27 cellular contexts compared by ENCODE assay signal in the genomic region with DNA sequence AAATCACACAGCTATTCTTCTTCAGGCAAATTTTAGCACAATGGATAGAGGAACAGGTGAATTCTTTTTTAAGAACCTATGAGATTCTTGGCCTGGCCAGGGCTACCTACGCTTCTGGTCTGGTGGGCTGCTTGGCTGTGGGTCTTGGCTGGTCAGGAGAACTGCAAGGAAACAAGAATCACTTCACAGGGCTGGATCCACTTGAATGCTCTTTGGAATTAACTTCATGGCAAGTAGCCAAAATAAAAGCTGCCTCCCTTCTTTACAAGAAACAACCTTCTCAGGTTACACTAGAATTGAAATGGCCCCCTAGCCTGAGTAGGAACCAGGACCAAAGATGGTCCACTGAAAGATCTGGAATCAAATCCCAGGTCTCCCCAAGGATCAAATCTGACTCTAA.
DNase-seq lines count a peak whose midpoint lies in the region; ATAC-seq and TF ChIP-seq lines count a peak whose summit lies in the region.
"Had no signal": no experiment of that assay in that cellular context is flagged by ENCODE, and none has a peak within 500 bp of the region (broad histone marks: within the 10 kb centered on the region; RNA-seq: fewer than 3 reads in every experiment).

No MANE protein-coding gene starts in this region.

- no peak overlapping the region for H3K4me3 ChIP-seq in parathyroid adenoma (ENCODE audit: low read depth, low read length)
- no peak overlapping the region for H3K4me3 ChIP-seq in gastroesophageal sphincter
- H3K4me3 ChIP-seq: BLaER1 treated with 17β-estradiol and CSF1 and Interleukin-3, amounts not matched to agents 10 nM and 100 nM; GM23248; heart right ventricle; left ventricle myocardium inferior; SJSA1; transverse colon had no signal

- H3K27me3 ChIP-seq in parathyroid adenoma (ENCODE audit: control insufficient read depth, insufficient read depth, low read length) (no peaks in the 10 kb centered on the region), gastroesophageal sphincter (no peaks in the 10 kb centered on the region)
- H3K27me3 ChIP-seq: BLaER1 treated with 17β-estradiol and CSF1 and Interleukin-3, amounts not matched to agents 10 nM and 100 nM; heart right ventricle; SJSA1; transverse colon had no signal

- ATAC-seq in gastroesophageal sphincter (no peak), HG03439 (IDR thresholded peaks at IDR 0.05; ENCODE audit: unreplicated experiment) (no peak), HG03108 (IDR thresholded peaks at IDR 0.05; ENCODE audit: unreplicated experiment) (no peak)
- ATAC-seq: heart right ventricle; naive thymus-derived CD4-positive, alpha-beta T cell had no signal

- TF ChIP-seq CTCF in parathyroid adenoma (IDR thresholded peaks at IDR 0.05) (no peak), gastroesophageal sphincter (IDR thresholded peaks at IDR 0.05) (no peak)

- H2AFZ ChIP-seq in parathyroid adenoma: no peak overlapping the region
- H2AFZ ChIP-seq: GM23248 had no signal

- peak; percentile 21 for DNase-seq in D341Med (ENCODE audit: low spot score)
- peak; percentile 15 for DNase-seq in NCI-H226
- peak; percentile 13 for DNase-seq in iris pigment epithelial cell (ENCODE audit: low read depth)
- DNase-seq in substantia nigra (lab: John Stamatoyannopoulos, UW): no peak
- DNase-seq: activated CD4-positive, alpha-beta T cell treated with anti-CD3 and anti-CD28 coated beads, Interleukin-2, amount 50 U/mL, for 4 hours; activated naive CD4-positive, alpha-beta T cell treated with Interleukin-2 at 50 U/mL for 16 hours; amniotic stem cell; COR-L47; effector CD4-positive, alpha-beta T cell; erythroblast; foreskin fibroblast; GM23248; heart right ventricle; left ventricle myocardium inferior; naive thymus-derived CD4-positive, alpha-beta T cell; NCI-H1048; NCI-H1694; NCI-H69; occipital lobe; small intestine; transverse colon had no signal

- no peaks in the 10 kb centered on the region for H3K9me3 ChIP-seq in parathyroid adenoma (ENCODE audit: control insufficient read depth, low read length)
- no peaks in the 10 kb centered on the region for H3K9me3 ChIP-seq in gastroesophageal sphincter
- H3K9me3 ChIP-seq: BLaER1 treated with 17β-estradiol and CSF1 and Interleukin-3, amounts not matched to agents 10 nM and 100 nM; heart right ventricle; left ventricle myocardium inferior; SJSA1; transverse colon had no signal

- H3K9ac ChIP-seq in parathyroid adenoma: no peak overlapping the region
- H3K9ac ChIP-seq: BLaER1 treated with 17β-estradiol and CSF1 and Interleukin-3, amounts not matched to agents 10 nM and 100 nM; GM23248 had no signal

- TF ChIP-seq EP300 in gastroesophageal sphincter (IDR thresholded peaks at IDR 0.05): no peak

- H3K79me2 ChIP-seq in parathyroid adenoma: no peaks in the 10 kb centered on the region

- peak overlapping the region; percentile 30 for H3K4me2 ChIP-seq in parathyroid adenoma (ENCODE audit: low read length)
- H3K4me2 ChIP-seq: BLaER1 treated with 17β-estradiol and CSF1 and Interleukin-3, amounts not matched to agents 10 nM and 100 nM had no signal

- TF ChIP-seq POLR2A in gastroesophageal sphincter (IDR thresholded peaks at IDR 0.05): no peak

- 57 to 100% methylated on average over 1 of the region's 1 CpG for WGBS in gastroesophageal sphincter (ENCODE audit: low coverage in 1 of 2), 2 donors

- H3K4me1 ChIP-seq in parathyroid adenoma: peaks cover 5% of the 10 kb centered on the region
- H3K4me1 ChIP-seq in gastroesophageal sphincter: peaks cover 0 to 15% (median 0%) of the 10 kb centered on the region in 3 donors
- H3K4me1 ChIP-seq: BLaER1 treated with 17β-estradiol and CSF1 and Interleukin-3, amounts not matched to agents 10 nM and 100 nM; SJSA1; transverse colon had no signal

- no peak overlapping the region for H3K27ac ChIP-seq in parathyroid adenoma
- H3K27ac ChIP-seq in substantia nigra (ENCODE audit: low read depth, low read length, poor library complexity, severe bottlenecking): no peak overlapping the region
- no peak overlapping the region for H3K27ac ChIP-seq in gastroesophageal sphincter
- H3K27ac ChIP-seq: BLaER1 treated with 17β-estradiol and CSF1 and Interleukin-3, amounts not matched to agents 10 nM and 100 nM; GM23248; heart right ventricle; left ventricle myocardium inferior; SJSA1; transverse colon had no signal

- no peaks in the 10 kb centered on the region for H3K36me3 ChIP-seq in parathyroid adenoma (ENCODE audit: control insufficient read depth, insufficient read depth, low read length)
- no peaks in the 10 kb centered on the region for H3K36me3 ChIP-seq in gastroesophageal sphincter
- H3K36me3 ChIP-seq: BLaER1 treated with 17β-estradiol and CSF1 and Interleukin-3, amounts not matched to agents 10 nM and 100 nM; heart right ventricle; left ventricle myocardium inferior; SJSA1; transverse colon had no signal

Comparison
In these comparisons a context has a peak if more than half of its experiments do, and no peak if none do; other contexts are left out.
1. DNase-seq: peak in D341Med (single experiment), NCI-H226 (single experiment) and iris pigment epithelial cell (single experiment); none in substantia nigra (0 of 49).